In genomic region chr14:50062438-50063039, GRCh38 we compare ENCODE assay signal across 8 cellular contexts. TPM values are rescaled to one million over a fixed set of nuclear protein-coding genes. Genes with fewer than 3 reads are reported as not detected.
A peak's percentile ranks its signal among the peaks of the same experiment; 100 is the strongest.
DNase-seq lines count a peak whose midpoint lies in the region; ATAC-seq and TF ChIP-seq lines count a peak whose summit lies in the region.

No MANE protein-coding gene starts in this region.

- H3K36me3 Mint-ChIP-seq in activated CD4-positive, alpha-beta T cell treated with anti-CD3 and anti-CD28 coated beads for 36 hours (ENCODE audit: low read depth): peaks cover 20% of the 10 kb centered on the region

- peak overlapping the region; percentile 100 for H3K27ac Mint-ChIP-seq in activated CD4-positive, alpha-beta T cell treated with anti-CD3 and anti-CD28 coated beads for 36 hours

- H3K4me1 Mint-ChIP-seq in activated CD4-positive, alpha-beta T cell treated with anti-CD3 and anti-CD28 coated beads for 36 hours: peaks cover 86% of the 10 kb centered on the region

- no peak overlapping the region for H3K4me2 ChIP-seq in osteoblast (ENCODE audit: insufficient read depth, low read length)

- H2AFZ ChIP-seq in osteoblast (ENCODE audit: low read length): peak overlapping the region; percentile 16

- H3K79me2 ChIP-seq in osteoblast (ENCODE audit: insufficient read depth, low read length): no peaks in the 10 kb centered on the region

- POLR2A ChIA-PET in activated CD4-positive, alpha-beta T cell treated with anti-CD3 and anti-CD28 coated beads for 36 hours (lab: Charles Lee): interaction anchor here (0.6 to 4.3 kb wide), 20 partner anchors 9 to 274 kb away, joined by 3 to 53 read pairs (median 4); partner anchors contain the start of genes NEMF and VCPKMT

- H3K4me3 Mint-ChIP-seq in activated CD4-positive, alpha-beta T cell treated with anti-CD3 and anti-CD28 coated beads for 36 hours: peak overlapping the region; percentile 90

- no peaks in the 10 kb centered on the region for H3K36me3 ChIP-seq in KOPT-K1 (ENCODE audit: insufficient read depth, low read length)
- no peaks in the 10 kb centered on the region for H3K36me3 ChIP-seq in osteoblast (ENCODE audit: insufficient read depth, low read length)

- H3K4me3 ChIP-seq in osteoblast (ENCODE audit: insufficient read depth, low read length): no peak overlapping the region

- TF ChIP-seq CTCF in osteoblast (IDR thresholded peaks at IDR 0.05; ENCODE audit: extremely low read depth, low read depth, low read length): no peak

- peaks cover 39% of the 10 kb centered on the region for H3K4me1 ChIP-seq in osteoblast (ENCODE audit: insufficient read depth, low read length)

- CTCF ChIA-PET in activated CD4-positive, alpha-beta T cell treated with anti-CD3 and anti-CD28 coated beads for 36 hours (lab: Charles Lee): interaction anchor here (0.9 to 3.8 kb wide), 13 partner anchors 16 to 210 kb away, joined by 3 to 29 read pairs (median 7); partner anchors contain the start of gene NEMF

- H3K9me3 Mint-ChIP-seq in activated CD4-positive, alpha-beta T cell treated with anti-CD3 and anti-CD28 coated beads for 36 hours (ENCODE audit: low read depth): no peaks in the 10 kb centered on the region

- H3K27ac ChIP-seq in KOPT-K1 (ENCODE audit: low read depth, low read length, poor library complexity, severe bottlenecking): peak overlapping the region; percentile 87
- peak overlapping the region; percentile 99 for H3K27ac ChIP-seq in osteoblast (ENCODE audit: low read depth, low read length)

- intact Hi-C loops in activated CD4-positive, alpha-beta T cell treated with anti-CD3 and anti-CD28 coated beads for 36 hours (cut with DNase I, micrococcal nuclease): loop anchor here (1.0 to 2.0 kb wide), 12 partner anchors 24 to 195 kb away; partner anchors contain the start of gene ARF6 (in 1 of the 2)

- H3K27me3 ChIP-seq in osteoblast (ENCODE audit: insufficient read depth, low read length): no peaks in the 10 kb centered on the region

- H4K20me1 ChIP-seq in osteoblast (ENCODE audit: insufficient read depth, low read length): no peaks in the 10 kb centered on the region

- DNase-seq in activated CD4-positive, alpha-beta T cell treated with anti-CD3 and anti-CD28 coated beads for 36 hours: peak; percentile 89
- DNase-seq in effector CD4-positive, alpha-beta T cell: peak; percentile 79
- DNase-seq in osteoblast (ENCODE audit: insufficient read length, low spot score, missing footprints) (no peak), NCI-H1105 (lab: John Stamatoyannopoulos, UW) (no peak)

- no peaks in the 10 kb centered on the region for H3K27me3 Mint-ChIP-seq in activated CD4-positive, alpha-beta T cell treated with anti-CD3 and anti-CD28 coated beads for 36 hours

- ATAC-seq in GM19025 (IDR thresholded peaks at IDR 0.05; ENCODE audit: low read depth, unreplicated experiment) (peak; percentile 22), HG03342 (IDR thresholded peaks at IDR 0.05; ENCODE audit: unreplicated experiment) (no peak), HG03159 (IDR thresholded peaks at IDR 0.05; ENCODE audit: unreplicated experiment) (no peak)
- ATAC-seq in activated CD4-positive, alpha-beta T cell treated with anti-CD3 and anti-CD28 coated beads for 36 hours: peak; percentile 79

- H3K9me3 ChIP-seq in KOPT-K1 (ENCODE audit: insufficient read depth, low read length, poor library complexity, severe bottlenecking) (no peaks in the 10 kb centered on the region), osteoblast (ENCODE audit: low read depth, low read length) (no peaks in the 10 kb centered on the region)

RNA-seq across cellular contexts. Expression of gene VCPKMT, which starts 53.8 kb away (rescaled TPM):
- total RNA-seq in activated CD4-positive, alpha-beta T cell treated with anti-CD3 and anti-CD28 coated beads for 36 hours: 10 to 100 TPM in 1 of 2 experiments, 1 to 10 TPM in 1; 6.6 to 10.4 TPM
- total RNA-seq in osteoblast: 5.4 and 5.6 TPM in 2 replicates

Comparison
In these comparisons a context has a peak if more than half of its experiments do, and no peak if none do; other contexts are left out.
1. ATAC-seq: peak in GM19025 (single experiment) and activated CD4-positive, alpha-beta T cell treated with anti-CD3 and anti-CD28 coated beads for 36 hours (single experiment); none in HG03342 (single experiment) and HG03159 (single experiment).
2. DNase-seq: peak in activated CD4-positive, alpha-beta T cell treated with anti-CD3 and anti-CD28 coated beads for 36 hours (single experiment) and effector CD4-positive, alpha-beta T cell (single experiment); none in osteoblast (single experiment) and NCI-H1105 (single experiment).